Comparison of ENCODE assay signal across 9 cellular contexts in genomic region chr15:45364271-45364670, GRCh38. TPM values are rescaled to one million over a fixed set of nuclear protein-coding genes. Genes with fewer than 3 reads are reported as not detected.
"Had no signal": no experiment of that assay in that cellular context is flagged by ENCODE, and none has a peak within 500 bp of the region (broad histone marks: within the 10 kb centered on the region; RNA-seq: fewer than 3 reads in every experiment).

No MANE protein-coding gene starts in this region.

- H3K4me3 ChIP-seq: GM23248, HAP-1, K562 had no signal

- H3K9me3 ChIP-seq: HAP-1 had no signal

- ATAC-seq: HCT116, K562 had no signal

- H3K36me3 ChIP-seq: HAP-1 had no signal

- DNase-seq: GM23248, GOT3, H7, HFFc6, IMR-90, KG1 had no signal

- H3K4me1 ChIP-seq: HAP-1 had no signal

- H3K27ac ChIP-seq: GM23248 had no signal

RNA-seq across cellular contexts. Expression of gene GATM, which starts 14.1 kb away (rescaled TPM):
- total RNA-seq: GM23248 had no signal
